9 cellular contexts compared by ENCODE assay signal in the genomic region with DNA sequence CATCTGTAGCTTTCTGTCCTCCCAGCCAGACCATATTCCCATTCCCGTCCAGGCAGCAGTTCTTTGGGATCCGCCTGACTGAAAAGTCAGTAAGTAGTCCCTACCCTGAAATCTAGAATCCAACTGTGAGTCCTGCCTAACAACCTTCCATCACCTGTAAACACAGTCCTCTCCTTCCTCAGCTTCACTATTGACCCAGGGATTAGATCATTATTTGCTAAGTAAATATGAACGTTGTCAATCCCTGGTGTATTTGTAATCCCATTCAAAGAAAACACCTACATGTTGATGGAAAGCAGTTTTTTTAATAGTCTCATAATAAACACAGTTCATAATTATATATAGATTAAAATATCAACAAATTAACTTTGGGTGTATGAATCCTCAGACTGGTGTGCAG. TPM values are rescaled to one million over a fixed set of nuclear protein-coding genes. Genes with fewer than 3 reads are reported as not detected.
DNase-seq lines count a peak whose midpoint lies in the region; ATAC-seq and TF ChIP-seq lines count a peak whose summit lies in the region.
"Had no signal": no experiment of that assay in that cellular context is flagged by ENCODE, and none has a peak within 500 bp of the region (broad histone marks: within the 10 kb centered on the region; RNA-seq: fewer than 3 reads in every experiment).

No MANE protein-coding gene starts in this region.

- ATAC-seq in left ventricle myocardium superior (no peak), HG03045 (IDR thresholded peaks at IDR 0.05; ENCODE audit: unreplicated experiment) (no peak), HG03108 (IDR thresholded peaks at IDR 0.05; ENCODE audit: unreplicated experiment) (no peak)
- ATAC-seq in stimulated activated naive CD8-positive, alpha-beta T cell treated with anti-CD3 and anti-CD28 coated beads, Interleukin-15, amount 100 ng/mL, for 72 hours = no peak

- H3K4me3 ChIP-seq in right atrium auricular region = peak overlapping the region; percentile 77 to 94
- peak overlapping the region; percentile 96; the same call in 1 of the 2 replicates for H3K4me3 ChIP-seq in iPS DF 6.9 (ENCODE audit: low read length)

- no peaks in the 10 kb centered on the region for H3K27me3 Mint-ChIP-seq in stimulated activated naive CD8-positive, alpha-beta T cell treated with anti-CD3 and anti-CD28 coated beads, Interleukin-15, amount 100 ng/mL, for 72 hours

- no peak overlapping the region for H3K27ac ChIP-seq in right atrium auricular region
- no peak overlapping the region for H3K27ac ChIP-seq in iPS DF 6.9 (ENCODE audit: low read length)

- DNase-seq in right atrium auricular region (ENCODE audit: low spot score) (no peak), left ventricle myocardium superior (no peak), SW480 (ENCODE audit: low spot score) (peak; percentile 6), iPS DF 6.9 (ENCODE audit: low read depth, low spot score) (no peak), NOMO-1 treated with dmso at 0.1 percent for 144 hours (lab: John Stamatoyannopoulos, UW; ENCODE audit: unreplicated experiment) (no peak)
- no peak for DNase-seq in stimulated activated naive CD8-positive, alpha-beta T cell treated with anti-CD3 and anti-CD28 coated beads, Interleukin-15, amount 100 ng/mL, for 72 hours

- no CpG with 5 or more reads among the region's 3 CpGs for WGBS in iPS DF 6.9 (ENCODE audit: insufficient coverage, insufficient read length)

- H3K9me3 Mint-ChIP-seq in stimulated activated naive CD8-positive, alpha-beta T cell treated with anti-CD3 and anti-CD28 coated beads, Interleukin-15, amount 100 ng/mL, for 72 hours = no peaks in the 10 kb centered on the region

- H3K4me1 Mint-ChIP-seq in stimulated activated naive CD8-positive, alpha-beta T cell treated with anti-CD3 and anti-CD28 coated beads, Interleukin-15, amount 100 ng/mL, for 72 hours = peaks cover 29% of the 10 kb centered on the region

- peak overlapping the region; percentile 98 for H3K4me3 Mint-ChIP-seq in stimulated activated naive CD8-positive, alpha-beta T cell treated with anti-CD3 and anti-CD28 coated beads, Interleukin-15, amount 100 ng/mL, for 72 hours

- peak overlapping the region; percentile 89 to 96 for H3K27ac Mint-ChIP-seq in stimulated activated naive CD8-positive, alpha-beta T cell treated with anti-CD3 and anti-CD28 coated beads, Interleukin-15, amount 100 ng/mL, for 72 hours

- no peak for TF ChIP-seq CTCF in right atrium auricular region (IDR thresholded peaks at IDR 0.05)

- intact Hi-C loops in left ventricle myocardium superior (cut with micrococcal nuclease) = no loop called here

- no peaks in the 10 kb centered on the region for H3K27me3 ChIP-seq in right atrium auricular region
- no peaks in the 10 kb centered on the region for H3K27me3 ChIP-seq in iPS DF 6.9 (ENCODE audit: control insufficient read depth, insufficient read depth, low read length)

- H3K9me3 ChIP-seq in right atrium auricular region (no peaks in the 10 kb centered on the region), iPS DF 6.9 (ENCODE audit: control insufficient read depth, insufficient read depth, low read length) (no peaks in the 10 kb centered on the region)

- H3K36me3 ChIP-seq in right atrium auricular region (peaks cover 5% of the 10 kb centered on the region), iPS DF 6.9 (ENCODE audit: control insufficient read depth, insufficient read depth, low read length) (no peaks in the 10 kb centered on the region)

- H3K4me1 ChIP-seq in right atrium auricular region (peaks cover 0 to 26% of the 10 kb centered on the region in 2 donors), iPS DF 6.9 (ENCODE audit: control insufficient read depth, insufficient read depth, low read length) (no peaks in the 10 kb centered on the region)

RNA-seq across cellular contexts. Expression of a gene that starts 0.7 kb away (rescaled TPM):
- total RNA-seq in right atrium auricular region (not detected), left ventricle myocardium superior (2.6 TPM)
- total RNA-seq: glomerular endothelial cell had no signal

RNA-seq across cellular contexts. Expression of a gene that starts 0.8 kb away (rescaled TPM):
- total RNA-seq in right atrium auricular region (10 to 100 TPM; 11.0 to 14.2 TPM), left ventricle myocardium superior (17.6 TPM)
